8 cellular contexts compared by ENCODE assay signal in genomic region chr20:2840138-2840966, GRCh38. TPM values are rescaled to one million over a fixed set of nuclear protein-coding genes. Genes with fewer than 3 reads are reported as not detected.
DNase-seq lines count a peak whose midpoint lies in the region; ATAC-seq, FAIRE-seq and TF ChIP-seq lines count a peak whose summit lies in the region.

Gene PCED1A, minus strand, starts transcription at chr20:2840655. Its CDS starts 743 bp downstream, at chr20:2839912.
Gene VPS16, plus strand, starts transcription at chr20:2840745. Its CDS starts 30 bp downstream, at chr20:2840775.

- DNase-seq in NCI-H345 (lab: John Stamatoyannopoulos, UW) (peak; percentile 93), keratinocyte (ENCODE audit: low read depth, low spot score) (no peak)
- DNase-seq in activated CD4-positive, CD25-positive, alpha-beta regulatory T cell (lab: John Stamatoyannopoulos, UW): peak; percentile 63 to 84 (median 78)
- DNase-seq in central memory CD4-positive, alpha-beta T cell: peak; percentile 86
- DNase-seq in stimulated activated CD4-positive, alpha-beta T cell treated with anti-CD3 and anti-CD28 coated beads, Interleukin-15, amount 100 ng/mL, for 1 hour (ENCODE audit: low read depth in 1 of 2, low spot score in 1 of 2): peak; percentile 68 to 88

- H3K4me1 ChIP-seq in ACC112 (ENCODE audit: control insufficient read depth, insufficient read depth, low read length, unreplicated experiment) (peaks cover 8% of the 10 kb centered on the region), keratinocyte (ENCODE audit: control insufficient read depth, extremely low read depth, insufficient read depth, low read length) (peaks cover 6% of the 10 kb centered on the region)

- H3K79me2 ChIP-seq in ACC112 (ENCODE audit: control insufficient read depth, insufficient read depth, low read length, unreplicated experiment): peaks cover 29% of the 10 kb centered on the region
- no peaks in the 10 kb centered on the region for H3K79me2 ChIP-seq in keratinocyte (ENCODE audit: control insufficient read depth, insufficient read depth, low read length)

- H4K20me1 ChIP-seq in keratinocyte (ENCODE audit: control insufficient read depth, extremely low read depth, insufficient read depth, low read length): no peaks in the 10 kb centered on the region

- H3K27me3 ChIP-seq in ACC112 (ENCODE audit: insufficient read depth, low read length): no peaks in the 10 kb centered on the region
- no peaks in the 10 kb centered on the region for H3K27me3 ChIP-seq in keratinocyte (ENCODE audit: control insufficient read depth, extremely low read depth, insufficient read depth, low read length)

- ATAC-seq in GM18861 (IDR thresholded peaks at IDR 0.05; ENCODE audit: unreplicated experiment) (peak; percentile 93), HG03095 (IDR thresholded peaks at IDR 0.05; ENCODE audit: unreplicated experiment) (peak; percentile 95)

- H3K4me2 ChIP-seq in keratinocyte (ENCODE audit: control insufficient read depth, extremely low read depth, insufficient read depth, low read depth, low read length): peak within 1 kb of the TSS; percentile 87

- H2AFZ ChIP-seq in ACC112 (ENCODE audit: low read length, unreplicated experiment) (peak within 1 kb of the TSS; percentile 89), keratinocyte (ENCODE audit: control insufficient read depth, low read length) (peak within 1 kb of the TSS; percentile 97)

- H3K36me3 ChIP-seq in ACC112 (ENCODE audit: insufficient read depth, low read length): peaks cover 31% of the 10 kb centered on the region
- H3K36me3 ChIP-seq in keratinocyte (ENCODE audit: control insufficient read depth in 2 of 2, extremely low read depth in 1 of 2, insufficient read depth in 2 of 2, low read length in 2 of 2): no peaks in the 10 kb centered on the region

- H3K9me3 ChIP-seq in keratinocyte (ENCODE audit: control insufficient read depth, low read depth, low read length): no peaks in the 10 kb centered on the region

- no peak for TF ChIP-seq CTCF in keratinocyte (optimal IDR thresholded peaks at IDR 0.05 in 1 of 3, IDR thresholded peaks at IDR 0.05 in 1 of 3, conservative IDR thresholded peaks at IDR 0.05 in 1 of 3; ENCODE audit: extremely low read depth in 1 of 3, insufficient read depth in 2 of 3, low read length in 3 of 3)

- H3K9me1 ChIP-seq in keratinocyte (ENCODE audit: control insufficient read depth, extremely low read depth, insufficient read depth, low read length): peaks cover 2% of the 10 kb centered on the region

- H3K27ac ChIP-seq in ACC112 (ENCODE audit: low read depth, low read length) (peak within 1 kb of the TSS; percentile 69), keratinocyte (ENCODE audit: control insufficient read depth, insufficient read depth, low read length) (peak within 1 kb of the TSS; percentile 78)

- H3K9ac ChIP-seq in keratinocyte (ENCODE audit: control insufficient read depth, extremely low read depth, insufficient read depth, low read length): peak within 1 kb of the TSS; percentile 81

- no peak for FAIRE-seq in keratinocyte (lab: Jason Lieb, UNC)

- dilution Hi-C loops in keratinocyte (cut with MboI; ENCODE audit: extremely low pct_ligation_motif_present, low sequenced_read_pairs): no loop called here

- H3K4me3 ChIP-seq in ACC112 (ENCODE audit: low read depth, low read length) (peak within 1 kb of the TSS; percentile 85), keratinocyte (ENCODE audit: control insufficient read depth in 2 of 3, extremely low read depth in 1 of 3, insufficient read depth in 2 of 3, low read depth in 1 of 3, low read length in 3 of 3) (peak within 1 kb of the TSS; percentile 74 to 85 (median 75))

RNA-seq across cellular contexts. Expression of gene PCED1A, which starts in this region (rescaled TPM):
- polyA plus RNA-seq in keratinocyte: 4.7 to 9.9 TPM (median 5.6 TPM) in 3 replicates
- polyA plus RNA-seq in keratinocyte (2011; ENCODE audit: low read depth): 4.5 TPM
- 1.8 and 3.5 TPM in 2 replicates for polyA plus RNA-seq in keratinocyte (2011; cell fraction: cytosol; rRNA removed)
- 27.9 and 29.9 TPM in 2 replicates for polyA plus RNA-seq in keratinocyte (2011; cell fraction: nucleus; rRNA removed)
- polyA plus RNA-seq in keratinocyte (2012; ENCODE audit: low replicate concordance): 5.7 and 8.8 TPM in 2 replicates
- polyA minus RNA-seq in keratinocyte: 1.6 to 4.3 TPM (median 3.1 TPM) in 3 replicates
- 6.1 TPM for polyA minus RNA-seq in keratinocyte (2011; cell fraction: cytosol; rRNA and poly(A)+ RNA removed)
- 5.9 and 6.2 TPM in 2 replicates for polyA minus RNA-seq in keratinocyte (2011; cell fraction: nucleus; rRNA and poly(A)+ RNA removed)

RNA-seq across cellular contexts. Expression of gene VPS16, which starts in this region (rescaled TPM):
- 22.7 to 28.7 TPM (median 25.2 TPM) in 3 replicates for polyA plus RNA-seq in keratinocyte
- 10.4 TPM for polyA plus RNA-seq in keratinocyte (2011; ENCODE audit: low read depth)
- 14.5 and 16.8 TPM in 2 replicates for polyA plus RNA-seq in keratinocyte (2011; cell fraction: cytosol; rRNA removed)
- polyA plus RNA-seq in keratinocyte (2011; cell fraction: nucleus; rRNA removed): 69.6 and 76.6 TPM in 2 replicates
- 21.5 and 24.3 TPM in 2 replicates for polyA plus RNA-seq in keratinocyte (2012; ENCODE audit: low replicate concordance)
- 30.2 to 36.5 TPM (median 34.4 TPM) in 3 replicates for polyA minus RNA-seq in keratinocyte
- polyA minus RNA-seq in keratinocyte (2011; cell fraction: cytosol; rRNA and poly(A)+ RNA removed): 29.0 TPM
- 18.7 and 20.7 TPM in 2 replicates for polyA minus RNA-seq in keratinocyte (2011; cell fraction: nucleus; rRNA and poly(A)+ RNA removed)
